In genomic region chr3:63294332-63294731, GRCh38 we compare ENCODE assay signal across 32 cellular contexts. TPM values are rescaled to one million over a fixed set of nuclear protein-coding genes. Genes with fewer than 3 reads are reported as not detected.
"Had no signal": no experiment of that assay in that cellular context is flagged by ENCODE, and none has a peak within 500 bp of the region (broad histone marks: within the 10 kb centered on the region; RNA-seq: fewer than 3 reads in every experiment).

No MANE protein-coding gene starts in this region.

- DNase-seq: activated effector memory CD4-positive, alpha-beta T cell treated with anti-CD3 and anti-CD28 coated beads, Interleukin-2, amount 50 U/mL, for 16 hours; activated effector memory CD4-positive, alpha-beta T cell treated with Interleukin-2 at 50 U/mL for 16 hours; activated gamma-delta T cell; activated gamma-delta T cell treated with Interleukin-2 at 50 U/mL for 16 hours; activated naive CD4-positive, alpha-beta T cell; activated naive CD4-positive, alpha-beta T cell treated with anti-CD3 and anti-CD28 coated beads for 36 hours; activated naive CD4-positive, alpha-beta T cell treated with anti-CD3 and anti-CD28 coated beads, Interleukin-2, amount 10 ng/mL, durations not matched to agents 7 days and 5 days; activated naive CD4-positive, alpha-beta T cell treated with anti-CD3 and anti-CD28 coated beads, Interleukin-2, amount 50 U/mL, for 16 hours; activated naive CD4-positive, alpha-beta T cell treated with Interleukin-2 at 50 U/mL for 16 hours; activated naive CD8-positive, alpha-beta T cell treated with anti-CD3 and anti-CD28 coated beads for 36 hours; activated naive CD8-positive, alpha-beta T cell treated with anti-CD3 and anti-CD28 coated beads, Interleukin-2, amount 10 ng/mL, durations not matched to agents 7 days and 5 days; activated naive CD8-positive, alpha-beta T cell treated with anti-CD3 and anti-CD28 coated beads, Interleukin-2, amount 50 U/mL, for 24 hours; activated T-cell treated with anti-CD3 and anti-CD28 coated beads, Interleukin-2, amount 50 U/mL, for 1 hour; activated T-cell treated with anti-CD3 and anti-CD28 coated beads, Interleukin-2, amount 50 U/mL, for 24 hours; activated T-cell treated with anti-CD3 and anti-CD28 coated beads, Interleukin-2, amount 50 U/mL, for 4 hours; activated T-cell treated with anti-CD3 and anti-CD28 coated beads, Interleukin-2, amount 50 U/mL, for 48 hours; activated T-cell treated with anti-CD3 and anti-CD28 coated beads, Interleukin-2, amount 50 U/mL, for 72 hours; adrenal gland; amniotic stem cell; amygdala; aorta; body of pancreas; brain microvascular endothelial cell; central memory CD4-positive, alpha-beta T cell had no signal

RNA-seq across cellular contexts. Expression of gene SYNPR, which starts 16.2 kb away (rescaled TPM):
- total RNA-seq: activated naive CD4-positive, alpha-beta T cell treated with anti-CD3 and anti-CD28 coated beads for 36 hours; activated naive CD4-positive, alpha-beta T cell treated with anti-CD3 and anti-CD28 coated beads, Interleukin-2, amount 50 U/mL, for 72 hours; activated naive CD8-positive, alpha-beta T cell treated with anti-CD3 and anti-CD28 coated beads for 36 hours; activated naive CD8-positive, alpha-beta T cell treated with anti-CD3 and anti-CD28 coated beads, Interleukin-2, amount 10 ng/mL, durations not matched to agents 7 days and 5 days; activated T-cell treated with anti-CD3 and anti-CD28 coated beads, Interleukin-2, amount 50 U/mL, for 4 hours; activated T-cell treated with anti-CD3 and anti-CD28 coated beads, Interleukin-2, amount 50 U/mL, for 72 hours; activated T-helper 1 cell treated with anti-CD3 and anti-CD28 coated beads, Interleukin-12 subunit alpha, Interleukin-12 subunit beta, Interleukin-2, Interleukin-4 antibody, amounts not matched to agents 30 ng/mL and 10 ng/mL and 1 ng/mL, durations not matched to agents 14 hours and 24 hours and 36 hours; activated T-helper 17 cell treated with anti-CD3 and anti-CD28 coated beads, Interleukin-2, amount 50 U/mL, for 72 hours; activated T-helper 2 cell treated with anti-CD3 and anti-CD28 coated beads, Interferon-gamma antibody, Interleukin-2, Interleukin-4, amounts not matched to agents 10 μg/mL and 5 μg/mL and 100 μg/mL, durations not matched to agents 14 hours and 24 hours and 36 hours; aorta; ascending aorta; breast epithelium; bronchial epithelial cell; chondrocyte had no signal
